Comparison of ENCODE assay signal across 8 cellular contexts in genomic region chr13:46168341-46168740, GRCh38. TPM values are rescaled to one million over a fixed set of nuclear protein-coding genes. Genes with fewer than 3 reads are reported as not detected.
DNase-seq lines count a peak whose midpoint lies in the region; ATAC-seq and TF ChIP-seq lines count a peak whose summit lies in the region.

No MANE protein-coding gene starts in this region.

- peak; percentile 48 for DNase-seq in Right ventricle myocardium superior
- no peak for DNase-seq in right atrium auricular region (ENCODE audit: low spot score)
- no peak for DNase-seq in SK-N-MC (ENCODE audit: low read depth, low spot score)
- DNase-seq in stimulated activated CD8-positive, alpha-beta memory T cell treated with anti-CD3 and anti-CD28 coated beads, Interleukin-4, amount 100 ng/mL, for 48 hours: peak; percentile 64
- no peak for DNase-seq in occipital lobe (lab: John Stamatoyannopoulos, UW)
- DNase-seq in NCI-H2107 treated with DMSO at 0.1 percent for 48 hours (lab: John Stamatoyannopoulos, UW; ENCODE audit: unreplicated experiment): no peak

- H3K9me3 ChIP-seq in right atrium auricular region (no peaks in the 10 kb centered on the region), SK-N-MC (ENCODE audit: low read depth, low read length) (no peaks in the 10 kb centered on the region)

- ATAC-seq in Right ventricle myocardium superior (ENCODE audit: poor library complexity) (no peak), esophagus mucosa (peak; percentile 44), GM18519 (IDR thresholded peaks at IDR 0.05; ENCODE audit: low FRiP score, unreplicated experiment) (no peak)

- H3K27ac ChIP-seq in right atrium auricular region (no peak overlapping the region), SK-N-MC (peak overlapping the region; percentile 87)

- H3K36me3 ChIP-seq in right atrium auricular region: no peaks in the 10 kb centered on the region
- no peaks in the 10 kb centered on the region for H3K36me3 ChIP-seq in SK-N-MC (ENCODE audit: insufficient read depth, low read length)

- H3K4me3 ChIP-seq in right atrium auricular region (no peak overlapping the region), SK-N-MC (peak overlapping the region; percentile 46)

- H3K27me3 ChIP-seq in right atrium auricular region: no peaks in the 10 kb centered on the region

- H3K4me1 ChIP-seq in right atrium auricular region: no peaks in the 10 kb centered on the region

- no peak for TF ChIP-seq CTCF in right atrium auricular region (IDR thresholded peaks at IDR 0.05)

- peak overlapping the region; percentile 50 for H3K9ac ChIP-seq in SK-N-MC (ENCODE audit: insufficient read length)

- intact Hi-C loops in Right ventricle myocardium superior (cut with DNase I): no loop called here

RNA-seq across cellular contexts. Expression of gene LCP1, which starts 13.6 kb away (rescaled TPM):
- total RNA-seq in Right ventricle myocardium superior: 20.5 TPM
- total RNA-seq in right atrium auricular region: 10 to 100 TPM in 1 of 2 donors, 1 to 10 TPM in 1; 8.6 to 31.7 TPM
- total RNA-seq in esophagus mucosa: 5.3 TPM
- 8.0 TPM for total RNA-seq in occipital lobe

RNA-seq across cellular contexts. Expression of gene LRRC63, which starts 43.4 kb away (rescaled TPM):
- total RNA-seq in Right ventricle myocardium superior (not detected), right atrium auricular region (not detected), esophagus mucosa (not detected), occipital lobe (2.0 TPM)

Comparison
In these comparisons a context has a peak if more than half of its experiments do, and no peak if none do; other contexts are left out.
1. DNase-seq: peak in Right ventricle myocardium superior (single experiment) and stimulated activated CD8-positive, alpha-beta memory T cell treated with anti-CD3 and anti-CD28 coated beads, Interleukin-4, amount 100 ng/mL, for 48 hours (single experiment); none in right atrium auricular region (single experiment), SK-N-MC (single experiment), occipital lobe (single experiment) and NCI-H2107 treated with DMSO at 0.1 percent for 48 hours (single experiment).